In genomic region chr4:6782147-6782845, GRCh38 we compare ENCODE assay signal across 8 cellular contexts. TPM values are rescaled to one million over a fixed set of nuclear protein-coding genes. Genes with fewer than 3 reads are reported as not detected.
DNase-seq lines count a peak whose midpoint lies in the region; ATAC-seq and TF ChIP-seq lines count a peak whose summit lies in the region.

TSS of gene KIAA0232 (plus strand) at chr4:6782727. CDS start at chr4:6824454, 41,727 bp downstream.

- H3K4me3 ChIP-seq in WERI-Rb-1 (ENCODE audit: low read depth, low read length) (peak within 1 kb of the TSS; percentile 96), breast epithelium (peak within 1 kb of the TSS; percentile 99 to 100 (median 100)), smooth muscle cell (peak within 1 kb of the TSS; percentile 74)

- peak within 1 kb of the TSS; percentile 95 for H3K9ac ChIP-seq in smooth muscle cell (ENCODE audit: low read depth)

- no peaks in the 10 kb centered on the region for H3K9me3 ChIP-seq in WERI-Rb-1 (ENCODE audit: severe bottlenecking)
- no peaks in the 10 kb centered on the region for H3K9me3 ChIP-seq in breast epithelium
- H3K9me3 ChIP-seq in smooth muscle cell (replicated peaks; ENCODE audit: low read depth): no peaks in the 10 kb centered on the region

- TF ChIP-seq POLR2A in breast epithelium (IDR thresholded peaks at IDR 0.05): no peak

- WGBS in smooth muscle cell (ENCODE audit: low lambda C conversion rate): 2% methylated on average over 41 of the region's 100 CpGs

- H3K27me3 ChIP-seq in WERI-Rb-1 (ENCODE audit: insufficient read depth, low read depth, severe bottlenecking) (no peaks in the 10 kb centered on the region), breast epithelium (no peaks in the 10 kb centered on the region), smooth muscle cell (ENCODE audit: low read depth) (no peaks in the 10 kb centered on the region)

- H4K20me1 ChIP-seq in smooth muscle cell (ENCODE audit: low read depth): peaks cover 37% of the 10 kb centered on the region

- DNase-seq in ACHN (peak; percentile 89), NCI-H2196 treated with DMSO at 0.1 percent for 48 hours (lab: John Stamatoyannopoulos, UW; ENCODE audit: unreplicated experiment) (peak; percentile 88), WERI-Rb-1 (peak; percentile 94), breast epithelium (ENCODE audit: low spot score in 2 of 2) (peak; percentile 83 to 90), iPS-NIHi7 (ENCODE audit: extremely low spot score) (peak; percentile 95), smooth muscle cell (lab: John Stamatoyannopoulos, UW; ENCODE audit: unreplicated experiment) (peak; percentile 56)

- H3K27ac ChIP-seq in WERI-Rb-1: peak within 1 kb of the TSS; percentile 93
- H3K27ac ChIP-seq in breast epithelium: peak within 1 kb of the TSS; percentile 99 to 100
- peak within 1 kb of the TSS; percentile 78 for H3K27ac ChIP-seq in smooth muscle cell (ENCODE audit: low read depth)

- H3K4me1 ChIP-seq in breast epithelium: peaks cover 0 to 9% of the 10 kb centered on the region in 2 donors
- peaks cover 24% of the 10 kb centered on the region for H3K4me1 ChIP-seq in smooth muscle cell (ENCODE audit: low read depth)

- TF ChIP-seq CTCF in WERI-Rb-1 (IDR thresholded peaks at IDR 0.05; ENCODE audit: low read depth, low read length) (no peak), breast epithelium (IDR thresholded peaks at IDR 0.05) (peak in 1 of 3 donors; percentile 16), smooth muscle cell (IDR thresholded peaks at IDR 0.05; ENCODE audit: borderline replicate concordance, insufficient read depth, poor library complexity, severe bottlenecking) (no peak)

- in situ Hi-C loops in ACHN (cut with HindIII; ENCODE audit: low pct_ligation_motif_present, low pct_unique_long_range_greater_than_20kb, low sequenced_read_pairs): no loop called here

- ATAC-seq in GM18870 (IDR thresholded peaks at IDR 0.05; ENCODE audit: unreplicated experiment) (peak; percentile 42), HG03135 (IDR thresholded peaks at IDR 0.05; ENCODE audit: unreplicated experiment) (peak; percentile 71)

- peak within 1 kb of the TSS; percentile 99 for H3K4me2 ChIP-seq in smooth muscle cell

- intact Hi-C loops in breast epithelium (cut with DNase I; ENCODE audit: low total_unique reads): no loop called here

- H2AFZ ChIP-seq in smooth muscle cell (ENCODE audit: low read depth): peak within 1 kb of the TSS; percentile 69

- peaks cover 37% of the 10 kb centered on the region for H3K79me2 ChIP-seq in smooth muscle cell (ENCODE audit: low read depth)

- H3K36me3 ChIP-seq in WERI-Rb-1 (peaks cover 13% of the 10 kb centered on the region), breast epithelium (no peaks in the 10 kb centered on the region), smooth muscle cell (ENCODE audit: low read depth) (no peaks in the 10 kb centered on the region)

- H3F3A ChIP-seq in smooth muscle cell (ENCODE audit: low read depth): no peaks in the 10 kb centered on the region

RNA-seq across cellular contexts. Expression of gene KIAA0232, which starts in this region (rescaled TPM):
- total RNA-seq in breast epithelium (10 to 100 TPM; 31.5 to 40.8 (median 31.7) TPM), smooth muscle cell (16.6 and 36.0 TPM in 2 replicates)
- polyA plus RNA-seq in smooth muscle cell: 8.4 and 9.5 TPM in 2 replicates

Comparison
In these comparisons a context has a peak if more than half of its experiments do, and no peak if none do; other contexts are left out.
1. Peak in every context shown above with its lines: DNase-seq, ATAC-seq, H3K4me3 ChIP-seq and H3K27ac ChIP-seq.